15 cellular contexts compared by ENCODE assay signal in genomic region chr17:19414396-19415280, GRCh38. TPM values are rescaled to one million over a fixed set of nuclear protein-coding genes. Genes with fewer than 3 reads are reported as not detected.
DNase-seq lines count a peak whose midpoint lies in the region; ATAC-seq and TF ChIP-seq lines count a peak whose summit lies in the region.
"Had no signal": no experiment of that assay in that cellular context is flagged by ENCODE, and none has a peak within 500 bp of the region (broad histone marks: within the 10 kb centered on the region; RNA-seq: fewer than 3 reads in every experiment).

No MANE protein-coding gene starts in this region.

- H3K27ac ChIP-seq in heart left ventricle (no peak overlapping the region), temporal lobe (ENCODE audit: low read depth, low read length) (peak overlapping the region; percentile 36)
- H3K27ac ChIP-seq: 22Rv1, BLaER1 had no signal

- H3K4me1 ChIP-seq in heart left ventricle, result peaks cover 0 to 14% (median 0%) of the 10 kb centered on the region in 12 donors
- H3K4me1 ChIP-seq: BLaER1 had no signal

- no peak overlapping the region for H3K4me3 ChIP-seq in heart left ventricle
- H3K4me3 ChIP-seq: BLaER1, GM12878 had no signal

- TF ChIP-seq CTCF in heart left ventricle (IDR thresholded peaks at IDR 0.05), result no peak

- no peak for TF ChIP-seq POLR2A in heart left ventricle (IDR thresholded peaks at IDR 0.05)

- H3K27me3 ChIP-seq in heart left ventricle, result no peaks in the 10 kb centered on the region
- H3K27me3 ChIP-seq: BLaER1 had no signal

- no peaks in the 10 kb centered on the region for H3K36me3 ChIP-seq in heart left ventricle
- H3K36me3 ChIP-seq: BLaER1 had no signal

- ATAC-seq in heart left ventricle, result no peak
- no peak for ATAC-seq in GM21381 (IDR thresholded peaks at IDR 0.05; ENCODE audit: unreplicated experiment)
- ATAC-seq: GM12878, HepG2 had no signal

- H3K9me3 ChIP-seq in heart left ventricle, result no peaks in the 10 kb centered on the region
- H3K9me3 ChIP-seq: BLaER1 had no signal

- DNase-seq in cardiac septum (ENCODE audit: low spot score), result peak; percentile 15
- no peak for DNase-seq in heart left ventricle
- peak; percentile 45 for DNase-seq in cerebellum (ENCODE audit: low spot score)
- DNase-seq in islet precursor cell, result peak; percentile 48
- DNase-seq in cortex of kidney (lab: John Stamatoyannopoulos, UW), result no peak
- DNase-seq in NCI-H82 treated with DMSO at 0.1 percent for 48 hours (lab: John Stamatoyannopoulos, UW; ENCODE audit: unreplicated experiment), result no peak
- DNase-seq: AML-193, GOT3 had no signal

- intact Hi-C loops in cardiac septum (cut with DNase I) (no loop called here), heart left ventricle (cut with DNase I) (loop anchor here in 1 of 10 donors (5.0 kb wide), 1 partner anchor 42 kb away; no protein-coding TSS in a partner anchor)

- 91 to 93% (median 92%) methylated on average over 14 to 28 of the region's 28 CpGs for WGBS in heart left ventricle, 4 donors

RNA-seq across cellular contexts. Expression of gene RNF112, which starts 3.6 kb away (rescaled TPM):
- total RNA-seq in cardiac septum (2.5 TPM), heart left ventricle (1 to 10 TPM in 6 of 9 donors, under 1 TPM in 3; 0.45 to 1.5 (median 1.1) TPM), cerebellum (16.9 TPM), temporal lobe (21.6 TPM)
- 1 to 10 TPM; 2.6 to 3.0 TPM for polyA plus RNA-seq in heart left ventricle
- total RNA-seq: GM12878, HepG2, HT1080 had no signal
- polyA plus RNA-seq: GM12878 had no signal

RNA-seq across cellular contexts. Expression of gene MFAP4, which starts 27.6 kb away (rescaled TPM):
- total RNA-seq in cardiac septum (46.2 TPM), heart left ventricle (10 to 100 TPM; 15.7 to 84.3 (median 51.3) TPM), cerebellum (2.7 TPM), temporal lobe (2.0 TPM)
- polyA plus RNA-seq in heart left ventricle, result 10 to 100 TPM; 19.4 to 29.0 TPM
- total RNA-seq: HepG2, HT1080 had no signal

RNA-seq across cellular contexts. Expression of gene MAPK7, which starts 36.3 kb away (rescaled TPM):
- total RNA-seq in cardiac septum (17.5 TPM), heart left ventricle (10 to 100 TPM in 6 of 9 donors, 1 to 10 TPM in 3; 8.2 to 25.4 (median 12.1) TPM), cerebellum (19.2 TPM), temporal lobe (18.2 TPM)
- 10 to 100 TPM in 1 of 2 donors, 1 to 10 TPM in 1; 5.7 to 20.0 TPM for polyA plus RNA-seq in heart left ventricle

RNA-seq across cellular contexts. Expression of gene B9D1, which starts 52.1 kb away (rescaled TPM):
- total RNA-seq in cardiac septum (9.7 TPM), heart left ventricle (10 to 100 TPM in 5 of 9 donors, 1 to 10 TPM in 4; 5.6 to 27.9 (median 10.8) TPM), cerebellum (13.8 TPM), temporal lobe (7.9 TPM)
- polyA plus RNA-seq in heart left ventricle, result 10 to 100 TPM in 1 of 2 donors, 1 to 10 TPM in 1; 9.1 to 10.7 TPM

Comparison
In these comparisons a context has a peak if more than half of its experiments do, and no peak if none do; other contexts are left out.
1. DNase-seq: peak in cardiac septum (single experiment), cerebellum (single experiment) and islet precursor cell (single experiment); none in heart left ventricle (0 of 5), cortex of kidney (single experiment) and NCI-H82 treated with DMSO at 0.1 percent for 48 hours (single experiment).